ENCODE assay signal across 37 cellular contexts in genomic region chr2:3545788-3546478, GRCh38. TPM values are rescaled to one million over a fixed set of nuclear protein-coding genes. Genes with fewer than 3 reads are reported as not detected.
"Had no signal": no experiment of that assay in that cellular context is flagged by ENCODE, and none has a peak within 500 bp of the region (broad histone marks: within the 10 kb centered on the region; RNA-seq: fewer than 3 reads in every experiment).

No MANE protein-coding gene starts in this region.

- DNase-seq: activated CD4-positive, alpha-beta memory T cell treated with anti-CD3 and anti-CD28 coated beads for 36 hours; activated CD4-positive, alpha-beta T cell treated with anti-CD3 and anti-CD28 coated beads for 4 hours; activated CD4-positive, alpha-beta T cell treated with anti-CD3 and anti-CD28 coated beads, Interleukin-2, amount 50 U/mL, for 1 hour; activated CD4-positive, CD25-positive, alpha-beta regulatory T cell treated with anti-CD3 and anti-CD28 coated beads, Interleukin-2, amount 50 U/mL, for 72 hours; activated CD8-positive, alpha-beta memory T cell treated with anti-CD3 and anti-CD28 coated beads, Interleukin-2, amount 50 U/mL, for 4 hours; activated gamma-delta T cell treated with Interleukin-2 at 50 U/mL for 16 hours; activated naive CD4-positive, alpha-beta T cell treated with anti-CD3 and anti-CD28 coated beads for 36 hours; activated T-cell treated with anti-CD3 and anti-CD28 coated beads for 4 hours; activated T-cell treated with anti-CD3 and anti-CD28 coated beads, Interleukin-2, amount 50 U/mL, for 48 hours; adrenal gland; anterior cingulate cortex; caudate nucleus; cerebellar nuclear complex; NCI-H1092 treated with DMSO at 0.1 percent for 48 hours; NCI-H1417; NCI-H146; NCI-H187; NCI-H2029 treated with DMSO at 0.1 percent for 48 hours; NCI-H2171 treated with DMSO at 0.1 percent for 48 hours; NCI-H2227 treated with DMSO at 0.1 percent for 48 hours; NCI-H446; NCI-H510A treated with DMSO at 0.1 percent for 48 hours; NCI-H526 treated with DMSO at 0.1 percent for 48 hours; NCI-H82; NK-92 treated with Interleukin-12 subunit alpha and Interleukin-12 subunit beta, amount 100 ng/mL, for 24 hours; PC-3; RPMI8226; SHP77 treated with DMSO at 0.1 percent for 48 hours; SK-N-SH had no signal

- H3K4me3 ChIP-seq: adrenal gland, Peyer's patch, SJSA1 had no signal

- FAIRE-seq: bronchial epithelial cell, TTC549 had no signal

- ATAC-seq: activated naive CD4-positive, alpha-beta T cell treated with anti-CD3 and anti-CD28 coated beads, Interleukin-2, amount 50 U/mL, for 72 hours; activated T-helper 17 cell treated with anti-CD3 and anti-CD28 coated beads, Interleukin-2, amount 50 U/mL, for 72 hours; PC-3; WTC11 had no signal

RNA-seq across cellular contexts. Expression of gene COLEC11, which starts 49.0 kb away (rescaled TPM):
- total RNA-seq: activated naive CD4-positive, alpha-beta T cell treated with anti-CD3 and anti-CD28 coated beads, Interleukin-2, amount 50 U/mL, for 72 hours; LHCN-M2; SJSA1 had no signal
